Comparison of ENCODE assay signal across 8 cellular contexts in the genomic region with DNA sequence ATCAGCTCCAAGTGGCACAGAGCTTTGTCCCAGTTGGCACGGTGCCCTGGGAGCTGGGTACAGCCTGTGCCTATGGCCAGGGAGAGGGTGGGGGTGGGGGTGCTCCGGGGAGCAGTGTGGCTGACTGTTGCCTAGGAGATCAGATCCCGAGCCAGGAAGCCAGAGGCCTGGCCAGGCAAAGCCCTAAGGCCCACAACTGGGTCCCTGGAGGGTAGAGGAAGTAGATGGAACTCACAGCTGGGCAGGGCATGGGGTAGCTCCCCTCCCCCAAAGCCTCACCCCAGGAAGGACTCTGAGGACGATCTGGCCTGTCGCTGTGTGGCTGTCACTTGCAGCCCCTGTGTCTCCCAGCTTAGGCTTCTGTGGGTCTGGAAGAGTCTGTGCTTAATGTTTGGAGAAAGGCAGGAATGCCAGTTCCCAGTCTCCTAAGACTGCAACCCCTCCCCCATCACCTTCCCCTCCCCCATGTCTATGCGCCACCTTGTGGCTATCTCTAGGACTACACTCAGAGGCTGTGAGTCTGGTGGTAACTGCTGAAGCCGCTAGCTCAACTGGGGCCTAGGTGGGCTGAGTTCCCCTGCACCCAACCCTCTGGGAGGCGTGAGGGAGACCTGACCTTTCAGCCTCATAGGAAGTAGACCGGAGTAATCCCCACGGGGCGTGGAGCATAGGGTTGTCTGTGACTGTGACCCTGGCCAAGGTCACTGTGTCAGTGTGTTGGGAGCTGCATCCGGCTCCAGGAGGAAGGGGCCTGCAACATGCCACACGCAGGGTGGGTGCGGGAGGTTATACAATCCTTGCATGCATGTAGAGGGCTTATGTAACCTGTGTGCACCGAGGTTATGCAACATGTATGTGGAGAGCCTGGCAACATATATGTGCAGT. TPM values are rescaled to one million over a fixed set of nuclear protein-coding genes. Genes with fewer than 3 reads are reported as not detected.
DNase-seq lines count a peak whose midpoint lies in the region; ATAC-seq, FAIRE-seq and TF ChIP-seq lines count a peak whose summit lies in the region.

No MANE protein-coding gene starts in this region.

- 25% methylated on average over 14 of the region's 15 CpGs for WGBS in A549 (ENCODE audit: missing lambda C conversion rate)
- 54% methylated on average over 14 of the region's 15 CpGs; no CpG with 5 or more reads in 1 of the 2 experiments for WGBS in H1 (ENCODE audit: extremely low coverage in 1 of 2, insufficient coverage in 1 of 2, insufficient read length in 1 of 2, insufficient replicate concordance in 2 of 2, low coverage in 1 of 2, low lambda C conversion rate in 2 of 2, missing lambda C conversion rate in 1 of 2), 2 experiments

- H3K14ac ChIP-seq in H1 (ENCODE audit: insufficient read length), result no peak overlapping the region

- no peaks in the 10 kb centered on the region for H3K27me3 Mint-ChIP-seq in activated CD8-positive, alpha-beta T cell treated with anti-CD3 and anti-CD28 coated beads, Interleukin-2, amount 10 ng/mL, durations not matched to agents 7 days and 5 days (ENCODE audit: low read depth)
- H3K27me3 Mint-ChIP-seq in stimulated activated naive B cell treated with anti-CD40 and anti-IgM and Interleukin-4, amounts not matched to agents 10 μg/mL and 1 μg/mL and 100 μg/mL, for 72 hours, result no peaks in the 10 kb centered on the region

- TF ChIP-seq POLR2A in A549 (IDR thresholded peaks at IDR 0.05; ENCODE audit: low read length) (no peak), H1 (IDR thresholded peaks at IDR 0.05; ENCODE audit: control extremely low read depth in 1 of 2, low read depth in 2 of 2, low read length in 2 of 2) (no peak)

- H2AK5ac ChIP-seq in H1 (ENCODE audit: low read depth, low read length), result 0 out of 2 replicates have a peak overlapping the region, but pooled peaks have one; percentile 32

- H3K27ac Mint-ChIP-seq in activated CD8-positive, alpha-beta T cell treated with anti-CD3 and anti-CD28 coated beads, Interleukin-2, amount 10 ng/mL, durations not matched to agents 7 days and 5 days, result peak overlapping the region; percentile 71
- H3K27ac Mint-ChIP-seq in stimulated activated naive B cell treated with anti-CD40 and anti-IgM and Interleukin-4, amounts not matched to agents 10 μg/mL and 1 μg/mL and 100 μg/mL, for 72 hours, result peak overlapping the region; percentile 20

- peak overlapping the region; percentile 95 for H3K27ac ChIP-seq in A549
- H3K27ac ChIP-seq in H1 (ENCODE audit: low read depth, low read length), result no peak overlapping the region; the same call in 1 of the 2 replicates

- peak overlapping the region; percentile 68 for H4K5ac ChIP-seq in H1 (ENCODE audit: insufficient read length, low read depth, low read length)

- FAIRE-seq in A549 (lab: Jason Lieb, UNC) (no peak), H1 (lab: Jason Lieb, UNC) (peak; percentile 48)

- peak overlapping the region; percentile 82; the same call in 1 of the 2 replicates for H2BK12ac ChIP-seq in H1 (ENCODE audit: low read depth, low read length)

- no peak overlapping the region; the same call in 1 of the 2 replicates for H4K8ac ChIP-seq in H1 (ENCODE audit: extremely low read depth, insufficient read depth, low read length)

- H3K27me3 ChIP-seq in H1 (replicated peaks in 1 of 4; ENCODE audit: control insufficient read depth in 3 of 4, extremely low read depth in 1 of 4, insufficient read depth in 3 of 4, low read length in 3 of 4), result no peaks in the 10 kb centered on the region

- ATAC-seq in A549, result peak; percentile 6 to 43; a peak in 3 of 6 replicates
- peak; percentile 83 for ATAC-seq in activated CD8-positive, alpha-beta T cell treated with anti-CD3 and anti-CD28 coated beads, Interleukin-2, amount 10 ng/mL, durations not matched to agents 7 days and 5 days
- ATAC-seq in stimulated activated naive B cell treated with anti-CD40 and anti-IgM and Interleukin-4, amounts not matched to agents 10 μg/mL and 1 μg/mL and 100 μg/mL, for 72 hours (replicated peaks), result peak; percentile 81 to 88
- ATAC-seq in HG02610 (IDR thresholded peaks at IDR 0.05; ENCODE audit: unreplicated experiment), result no peak

- DNase-seq in A549 (ENCODE audit: low read depth in 1 of 2, low spot score in 1 of 2), result peak in 1 of 2 experiments; percentile 75
- peak; percentile 74 for DNase-seq in GM13977 (ENCODE audit: low spot score)
- DNase-seq in NCI-H446 treated with DMSO at 0.1 percent for 48 hours (lab: John Stamatoyannopoulos, UW), result peak; percentile 23
- peak; percentile 75 for DNase-seq in activated CD8-positive, alpha-beta T cell treated with anti-CD3 and anti-CD28 coated beads, Interleukin-2, amount 10 ng/mL, durations not matched to agents 7 days and 5 days
- peak; percentile 66 to 92 for DNase-seq in H1 (ENCODE audit: low read depth in 1 of 2, low spot score in 2 of 2)
- peak; percentile 77 for DNase-seq in mucosa of gallbladder (ENCODE audit: low spot score)
- DNase-seq in stimulated activated naive B cell treated with anti-CD40 and anti-IgM and Interleukin-4, amounts not matched to agents 10 μg/mL and 1 μg/mL and 100 μg/mL, for 72 hours, result peak; percentile 49

- peak; percentile 73 to 85 for TF ChIP-seq RAD21 in A549 (conservative IDR thresholded peaks at IDR 0.05 in 1 of 2, IDR thresholded peaks at IDR 0.05 in 1 of 2)
- TF ChIP-seq RAD21 in H1 (IDR thresholded peaks at IDR 0.05 in 1 of 2, conservative IDR thresholded peaks at IDR 0.05 in 1 of 2; ENCODE audit: low read depth in 2 of 2, low read length in 2 of 2), result peak; percentile 67 to 74

- no peaks in the 10 kb centered on the region for H3K79me2 ChIP-seq in H1 (ENCODE audit: control insufficient read depth in 1 of 2, insufficient read depth in 2 of 2, low read length in 2 of 2)

- peak overlapping the region; percentile 89 for H2BK20ac ChIP-seq in H1 (ENCODE audit: low read length)

- no peaks in the 10 kb centered on the region for H4K20me1 ChIP-seq in H1 (replicated peaks in 1 of 2; ENCODE audit: control insufficient read depth in 1 of 2, insufficient read depth in 2 of 2, low read length in 2 of 2)

- H3K4me1 Mint-ChIP-seq in activated CD8-positive, alpha-beta T cell treated with anti-CD3 and anti-CD28 coated beads, Interleukin-2, amount 10 ng/mL, durations not matched to agents 7 days and 5 days (ENCODE audit: low read depth), result peaks cover 18% of the 10 kb centered on the region
- H3K4me1 Mint-ChIP-seq in stimulated activated naive B cell treated with anti-CD40 and anti-IgM and Interleukin-4, amounts not matched to agents 10 μg/mL and 1 μg/mL and 100 μg/mL, for 72 hours, result peaks cover 27 to 44% of the 10 kb centered on the region in 2 donors

- no peaks in the 10 kb centered on the region for H3K36me3 ChIP-seq in H1 (ENCODE audit: control insufficient read depth in 2 of 4, insufficient read depth in 4 of 4, low read length in 3 of 4)

- no peak for TF ChIP-seq EP300 in A549 (IDR thresholded peaks at IDR 0.05)
- TF ChIP-seq EP300 in H1 (IDR thresholded peaks at IDR 0.05; ENCODE audit: borderline replicate concordance in 1 of 2, low read depth in 2 of 2, low read length in 2 of 2), result 0 out of 3 replicates have a peak, but pooled peaks of 1 of the 2 experiments have one; percentile 41

- H3K9me3 ChIP-seq in A549, result no peaks in the 10 kb centered on the region
- no peaks in the 10 kb centered on the region for H3K9me3 ChIP-seq in H1 (ENCODE audit: insufficient read depth in 2 of 2, low read depth in 1 of 2, low read length in 1 of 2)

- no peak overlapping the region for H3K23ac ChIP-seq in H1 (ENCODE audit: insufficient read length)

- CTCF ChIA-PET in A549 (lab: Yijun Ruan, JAX), result interaction anchor here (0.6 to 34.4 kb wide), 54 partner anchors 2 to 1131 kb away, joined by 3 to 919 read pairs (median 5); partner anchors contain the start of genes CSF3, MED24, NR1D1 and PSMD3
- CTCF ChIA-PET in activated CD8-positive, alpha-beta T cell treated with anti-CD3 and anti-CD28 coated beads, Interleukin-2, amount 10 ng/mL, durations not matched to agents 7 days and 5 days (lab: Charles Lee), result interaction anchor here (0.6 to 5.5 kb wide), 42 partner anchors 9 to 1971 kb away, joined by 3 to 90 read pairs (median 5); partner anchors contain the start of genes CSF3, MED24, NR1D1 and THRA
- CTCF ChIA-PET in H1 (lab: Charles Lee; ENCODE audit: partially characterized antibody), result interaction anchor here (0.6 to 38.4 kb wide), 35 partner anchors 9 to 732 kb away, joined by 3 to 876 read pairs (median 4); partner anchors contain the start of genes CASC3, CSF3, GJD3 and GSDMB

- H2BK15ac ChIP-seq in H1 (ENCODE audit: low read length), result peak overlapping the region; percentile 48; the same call in 1 of the 2 replicates

- H3K4me3 ChIP-seq in A549 (0 out of 3 replicates have a peak overlapping the region, but pooled peaks have one; percentile 2), H1 (ENCODE audit: extremely low read depth in 1 of 4, insufficient read depth in 2 of 4, low read depth in 3 of 4, low read length in 4 of 4) (0 out of 8 replicates have a peak overlapping the region, but pooled peaks of 1 of the 4 experiments have one; percentile 19)

- no peaks in the 10 kb centered on the region for H3K9me3 Mint-ChIP-seq in activated CD8-positive, alpha-beta T cell treated with anti-CD3 and anti-CD28 coated beads, Interleukin-2, amount 10 ng/mL, durations not matched to agents 7 days and 5 days (ENCODE audit: insufficient read depth)
- no peaks in the 10 kb centered on the region for H3K9me3 Mint-ChIP-seq in stimulated activated naive B cell treated with anti-CD40 and anti-IgM and Interleukin-4, amounts not matched to agents 10 μg/mL and 1 μg/mL and 100 μg/mL, for 72 hours

- no peak overlapping the region for H2BK120ac ChIP-seq in H1 (replicated peaks; ENCODE audit: low read depth, low read length)

- no peak overlapping the region for H3K4ac ChIP-seq in H1 (replicated peaks; ENCODE audit: insufficient read length, low read depth, low read length)

- in situ Hi-C loops in GM13977 (cut with MboI; ENCODE audit: low pct_unique_long_range_greater_than_20kb, low sequenced_read_pairs, unreplicated experiment), result no loop called here

- H3K23me2 ChIP-seq in H1 (ENCODE audit: low read depth, low read length), result no peaks in the 10 kb centered on the region; the same call in 1 of the 2 replicates

- H3K79me1 ChIP-seq in H1 (ENCODE audit: low read depth, low read length), result no peaks in the 10 kb centered on the region

- peak; percentile 97 for TF ChIP-seq CTCF in A549 (IDR thresholded peaks at IDR 0.05)
- peak; percentile 86 for TF ChIP-seq CTCF in GM13977 (IDR thresholded peaks at IDR 0.05; ENCODE audit: extremely low read depth, insufficient read depth, missing control alignments)
- peak; percentile 87 to 94 (median 88) for TF ChIP-seq CTCF in H1 (IDR thresholded peaks at IDR 0.05; ENCODE audit: control extremely low read depth in 1 of 3, insufficient read depth in 1 of 3, low read depth in 1 of 3, low read length in 3 of 3)

- H3K4me2 ChIP-seq in A549, result peak overlapping the region; percentile 64
- H3K4me2 ChIP-seq in H1 (ENCODE audit: insufficient read depth in 1 of 2, low read depth in 2 of 2, low read length in 2 of 2), result peak overlapping the region; percentile 38 to 49; a peak in 3 of 4 replicates

- peak overlapping the region; percentile 77 for H3K56ac ChIP-seq in H1 (replicated peaks; ENCODE audit: insufficient read length, low read depth, low read length)

- H3K18ac ChIP-seq in H1 (ENCODE audit: extremely low read depth, low read length), result peak overlapping the region; percentile 84

- H2AFZ ChIP-seq in H1 (ENCODE audit: low read length), result no peak overlapping the region

- H4K91ac ChIP-seq in H1 (replicated peaks; ENCODE audit: insufficient read length, low read length), result peak overlapping the region; percentile 93

- peak overlapping the region; percentile 82; the same call in 1 of the 2 replicates for H2BK5ac ChIP-seq in H1 (ENCODE audit: low read depth, low read length)

- no peak overlapping the region for H3K9ac ChIP-seq in H1 (replicated peaks in 1 of 4; ENCODE audit: extremely low read depth in 1 of 4, low read depth in 3 of 4, low read length in 3 of 4)

- H3K4me1 ChIP-seq in A549 (peaks cover 58% of the 10 kb centered on the region), H1 (replicated peaks in 1 of 4; ENCODE audit: control insufficient read depth in 3 of 4, insufficient read depth in 4 of 4, low read length in 3 of 4) (peaks cover 10 to 30% (median 27%) of the 10 kb centered on the region in 4 experiments)

- POLR2A ChIA-PET in A549 (lab: Yijun Ruan, JAX) (interaction anchor here (1.1 to 1.2 kb wide), 3 partner anchors 11 to 33 kb away, joined by 3 to 5 read pairs (median 5); partner anchors contain the start of gene NR1D1), H1 (lab: Charles Lee; ENCODE audit: partially characterized antibody) (interaction anchor here (0.6 to 6.7 kb wide), 30 partner anchors 8 to 106 kb away, joined by 3 to 64 read pairs (median 4); partner anchors contain the start of genes CASC3, MED24, NR1D1 and PSMD3)
- POLR2A ChIA-PET in activated CD8-positive, alpha-beta T cell treated with anti-CD3 and anti-CD28 coated beads, Interleukin-2, amount 10 ng/mL, durations not matched to agents 7 days and 5 days (lab: Charles Lee), result interaction anchor here (0.6 to 2.0 kb wide), 4 partner anchors 10 to 291 kb away, joined by 3 to 5 read pairs (median 4); no protein-coding TSS in a partner anchor

- H3K36me3 Mint-ChIP-seq in activated CD8-positive, alpha-beta T cell treated with anti-CD3 and anti-CD28 coated beads, Interleukin-2, amount 10 ng/mL, durations not matched to agents 7 days and 5 days (ENCODE audit: low read depth), result no peaks in the 10 kb centered on the region
- H3K36me3 Mint-ChIP-seq in stimulated activated naive B cell treated with anti-CD40 and anti-IgM and Interleukin-4, amounts not matched to agents 10 μg/mL and 1 μg/mL and 100 μg/mL, for 72 hours, result no peaks in the 10 kb centered on the region

- no peak overlapping the region for H3K4me3 Mint-ChIP-seq in activated CD8-positive, alpha-beta T cell treated with anti-CD3 and anti-CD28 coated beads, Interleukin-2, amount 10 ng/mL, durations not matched to agents 7 days and 5 days
- H3K4me3 Mint-ChIP-seq in stimulated activated naive B cell treated with anti-CD40 and anti-IgM and Interleukin-4, amounts not matched to agents 10 μg/mL and 1 μg/mL and 100 μg/mL, for 72 hours, result no peak overlapping the region

RNA-seq across cellular contexts. Expression of gene THRA, which starts 12.7 kb away (rescaled TPM):
- polyA plus RNA-seq in A549 (2011; rRNA removed), result 20.1 and 27.4 TPM in 2 replicates
- polyA plus RNA-seq in A549 (2012; cell fraction: cytosol; rRNA removed), result 12.5 and 15.3 TPM in 2 replicates
- polyA plus RNA-seq in A549 (2012; cell fraction: nucleus; rRNA removed), result 10.5 and 13.1 TPM in 2 replicates
- 16.1 to 23.7 TPM (median 22.5 TPM) in 3 replicates for polyA plus RNA-seq in A549 (2017; fragmentation: RNase III; extraction: RNeasy Plus Mini Kit Qiagen cat#74134 plus additional on column Dnase treatment)
- polyA minus RNA-seq in A549 (2011; rRNA and poly(A)+ RNA removed), result 25.5 and 26.9 TPM in 2 replicates
- 1 to 10 TPM; 8.7 to 9.7 TPM for total RNA-seq in activated CD8-positive, alpha-beta T cell treated with anti-CD3 and anti-CD28 coated beads, Interleukin-2, amount 10 ng/mL, durations not matched to agents 7 days and 5 days
- 10.2 and 11.8 TPM in 2 replicates for total RNA-seq in H1 (2021; fragmentation: NEBNext Ultra II Directional; extraction: Animal tissue kit (Norgen Biotek cat#: 25700))
- 6.4 and 8.2 TPM in 2 replicates for polyA plus RNA-seq in H1 (2011; rRNA removed)
- polyA plus RNA-seq in H1 (2011; cell fraction: cytosol; rRNA removed), result 7.4 TPM
- polyA plus RNA-seq in H1 (2011; cell fraction: nucleus; rRNA removed), result 13.1 TPM
- 7.9 to 11.1 TPM (median 10.1 TPM) in 4 replicates for polyA plus RNA-seq in H1 (2012, experiment 1 of 2)
- 7.6 TPM for polyA plus RNA-seq in H1 (2012, experiment 2 of 2)
- 5.0 TPM for polyA plus RNA-seq in H1 (2013, experiment 1 of 2)
- polyA plus RNA-seq in H1 (2013, experiment 2 of 2), result 4.5 TPM
- polyA minus RNA-seq in H1 (2011; rRNA and poly(A)+ RNA removed), result 8.4 and 11.6 TPM in 2 replicates
- polyA minus RNA-seq in H1 (2011; cell fraction: cytosol; rRNA and poly(A)+ RNA removed), result 6.2 TPM
- 4.3 TPM for polyA minus RNA-seq in H1 (2011; cell fraction: nucleus; rRNA and poly(A)+ RNA removed)
- total RNA-seq in mucosa of gallbladder, result 78.7 TPM

RNA-seq across cellular contexts. Expression of gene MED24, which starts 21.2 kb away (rescaled TPM):
- polyA plus RNA-seq in A549 (2011; rRNA removed) (63.6 and 89.5 TPM in 2 replicates), A549 (2017; fragmentation: RNase III; extraction: RNeasy Plus Mini Kit Qiagen cat#74134 plus additional on column Dnase treatment) (60.7 to 64.5 TPM (median 60.8 TPM) in 3 replicates), H1 (2011; rRNA removed) (92.7 and 120 TPM in 2 replicates)
- 85.2 and 102 TPM in 2 replicates for polyA plus RNA-seq in A549 (2012; cell fraction: cytosol; rRNA removed)
- 320 and 427 TPM in 2 replicates for polyA plus RNA-seq in A549 (2012; cell fraction: nucleus; rRNA removed)
- polyA minus RNA-seq in A549 (2011; rRNA and poly(A)+ RNA removed), result 129 and 130 TPM in 2 replicates
- total RNA-seq in activated CD8-positive, alpha-beta T cell treated with anti-CD3 and anti-CD28 coated beads, Interleukin-2, amount 10 ng/mL, durations not matched to agents 7 days and 5 days, result 10 to 100 TPM; 93.4 to 96.7 TPM
- total RNA-seq in H1 (2021; fragmentation: NEBNext Ultra II Directional; extraction: Animal tissue kit (Norgen Biotek cat#: 25700)), result 81.7 and 90.6 TPM in 2 replicates
- 91.0 TPM for polyA plus RNA-seq in H1 (2011; cell fraction: cytosol; rRNA removed)
- polyA plus RNA-seq in H1 (2011; cell fraction: nucleus; rRNA removed), result 355 TPM
- polyA plus RNA-seq in H1 (2012, experiment 1 of 2), result 73.6 to 99.4 TPM (median 93.5 TPM) in 4 replicates
- 83.6 TPM for polyA plus RNA-seq in H1 (2012, experiment 2 of 2)
- polyA plus RNA-seq in H1 (2013, experiment 1 of 2), result 42.8 TPM
- 41.6 TPM for polyA plus RNA-seq in H1 (2013, experiment 2 of 2)
- polyA minus RNA-seq in H1 (2011; rRNA and poly(A)+ RNA removed), result 126 and 205 TPM in 2 replicates
- polyA minus RNA-seq in H1 (2011; cell fraction: cytosol; rRNA and poly(A)+ RNA removed), result 93.1 TPM
- polyA minus RNA-seq in H1 (2011; cell fraction: nucleus; rRNA and poly(A)+ RNA removed), result 141 TPM
- total RNA-seq in mucosa of gallbladder, result 74.2 TPM

RNA-seq across cellular contexts. Expression of gene NR1D1, which starts 24.9 kb away (rescaled TPM):
- polyA plus RNA-seq in A549 (2011; rRNA removed) (1.2 and 2.4 TPM in 2 replicates), A549 (2017; fragmentation: RNase III; extraction: RNeasy Plus Mini Kit Qiagen cat#74134 plus additional on column Dnase treatment) (3.0 to 4.6 TPM (median 4.4 TPM) in 3 replicates), H1 (2011; rRNA removed) (1.5 and 3.4 TPM in 2 replicates)
- polyA plus RNA-seq in A549 (2012; cell fraction: cytosol; rRNA removed), result 5.7 and 6.5 TPM in 2 replicates
- 12.1 and 15.2 TPM in 2 replicates for polyA plus RNA-seq in A549 (2012; cell fraction: nucleus; rRNA removed)
- 4.0 and 6.0 TPM in 2 replicates for polyA minus RNA-seq in A549 (2011; rRNA and poly(A)+ RNA removed)
- 1 to 10 TPM; 4.1 to 4.9 TPM for total RNA-seq in activated CD8-positive, alpha-beta T cell treated with anti-CD3 and anti-CD28 coated beads, Interleukin-2, amount 10 ng/mL, durations not matched to agents 7 days and 5 days
- 4.3 and 4.6 TPM in 2 replicates for total RNA-seq in H1 (2021; fragmentation: NEBNext Ultra II Directional; extraction: Animal tissue kit (Norgen Biotek cat#: 25700))
- polyA plus RNA-seq in H1 (2011; cell fraction: cytosol; rRNA removed), result 0.79 TPM
- 4.7 TPM for polyA plus RNA-seq in H1 (2011; cell fraction: nucleus; rRNA removed)
- 5.4 to 7.1 TPM (median 6.1 TPM) in 4 replicates for polyA plus RNA-seq in H1 (2012, experiment 1 of 2)
- polyA plus RNA-seq in H1 (2012, experiment 2 of 2), result 6.5 TPM
- 3.1 TPM for polyA plus RNA-seq in H1 (2013, experiment 1 of 2)
- 3.0 TPM for polyA plus RNA-seq in H1 (2013, experiment 2 of 2)
- polyA minus RNA-seq in H1 (2011; rRNA and poly(A)+ RNA removed), result 1.4 and 2.9 TPM in 2 replicates
- polyA minus RNA-seq in H1 (2011; cell fraction: cytosol; rRNA and poly(A)+ RNA removed), result 2.5 TPM
- 2.7 TPM for polyA minus RNA-seq in H1 (2011; cell fraction: nucleus; rRNA and poly(A)+ RNA removed)
- 34.7 TPM for total RNA-seq in mucosa of gallbladder

RNA-seq across cellular contexts. Expression of gene MSL1, which starts 46.3 kb away (rescaled TPM):
- 87.8 and 95.1 TPM in 2 replicates for polyA plus RNA-seq in A549 (2011; rRNA removed)
- 24.3 and 30.5 TPM in 2 replicates for polyA plus RNA-seq in A549 (2012; cell fraction: cytosol; rRNA removed)
- polyA plus RNA-seq in A549 (2012; cell fraction: nucleus; rRNA removed), result 28.3 and 28.4 TPM in 2 replicates
- polyA plus RNA-seq in A549 (2017; fragmentation: RNase III; extraction: RNeasy Plus Mini Kit Qiagen cat#74134 plus additional on column Dnase treatment), result 60.4 to 70.1 TPM (median 64.8 TPM) in 3 replicates
- polyA minus RNA-seq in A549 (2011; rRNA and poly(A)+ RNA removed), result 32.5 and 33.0 TPM in 2 replicates
- total RNA-seq in activated CD8-positive, alpha-beta T cell treated with anti-CD3 and anti-CD28 coated beads, Interleukin-2, amount 10 ng/mL, durations not matched to agents 7 days and 5 days, result 10 to 100 TPM; 80.5 to 83.2 TPM
- 66.5 and 69.2 TPM in 2 replicates for total RNA-seq in H1 (2021; fragmentation: NEBNext Ultra II Directional; extraction: Animal tissue kit (Norgen Biotek cat#: 25700))
- 18.2 and 24.1 TPM in 2 replicates for polyA plus RNA-seq in H1 (2011; rRNA removed)
- 39.2 TPM for polyA plus RNA-seq in H1 (2011; cell fraction: cytosol; rRNA removed)
- 50.9 TPM for polyA plus RNA-seq in H1 (2011; cell fraction: nucleus; rRNA removed)
- polyA plus RNA-seq in H1 (2012, experiment 1 of 2), result 47.3 to 75.1 TPM (median 51.3 TPM) in 4 replicates
- polyA plus RNA-seq in H1 (2012, experiment 2 of 2), result 24.4 TPM
- 59.8 TPM for polyA plus RNA-seq in H1 (2013, experiment 1 of 2)
- polyA plus RNA-seq in H1 (2013, experiment 2 of 2), result 53.4 TPM
- 35.9 and 42.1 TPM in 2 replicates for polyA minus RNA-seq in H1 (2011; rRNA and poly(A)+ RNA removed)
- polyA minus RNA-seq in H1 (2011; cell fraction: cytosol; rRNA and poly(A)+ RNA removed), result 35.1 TPM
- polyA minus RNA-seq in H1 (2011; cell fraction: nucleus; rRNA and poly(A)+ RNA removed), result 36.6 TPM
- total RNA-seq in mucosa of gallbladder, result 90.9 TPM

Comparison
In these comparisons a context has a peak if more than half of its experiments do, and no peak if none do; other contexts are left out.
1. Of the 18 proteins assayed by ChIP-seq in both H1 and A549: peak only in H1: none; only in A549: MAX; in both: CHD2, CTCF, KDM1A and RAD21; in neither: 11; mixed calls (peak in some experiments, not most) for 2.